In the genomic region with DNA sequence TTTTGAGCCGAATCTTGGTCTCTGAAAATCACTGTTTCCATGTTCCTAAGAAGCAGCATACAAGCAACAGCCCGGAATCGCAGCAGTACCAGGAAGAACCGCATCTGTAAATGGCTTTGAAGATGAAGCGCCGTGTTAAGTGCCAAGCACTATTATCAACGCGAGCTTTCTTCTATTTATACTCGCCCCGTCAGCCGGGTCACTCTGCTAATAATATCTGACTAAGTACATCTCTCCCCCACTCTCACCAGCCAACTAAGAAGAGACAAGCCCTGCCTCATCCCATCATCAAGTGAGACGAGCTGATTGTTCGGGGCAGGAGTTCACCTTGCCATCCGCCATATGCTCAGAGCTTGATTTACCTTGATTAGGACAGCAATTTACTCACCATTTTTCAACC, we compare ENCODE assay signal across 15 cellular contexts.
"Had no signal": no experiment of that assay in that cellular context is flagged by ENCODE, and none has a peak within 500 bp of the region (broad histone marks: within the 10 kb centered on the region; RNA-seq: fewer than 3 reads in every experiment).

No MANE protein-coding gene starts in this region.

- H3K27ac Mint-ChIP-seq: WTC11 had no signal

- DNase-seq: activated CD8-positive, alpha-beta memory T cell treated with anti-CD3 and anti-CD28 coated beads for 24 hours; activated naive CD4-positive, alpha-beta T cell treated with anti-CD3 and anti-CD28 coated beads, Interleukin-2, amount 50 U/mL, for 16 hours; amygdala; body of pancreas; cerebellar nuclear complex; effector CD8-positive, alpha-beta T cell; foreskin keratinocyte; left colon; pancreas; SJCRH30; small intestine; stomach; T-helper 2 cell; upper lobe of right lung had no signal

- H3K4me3 Mint-ChIP-seq: WTC11 had no signal

- ATAC-seq: body of pancreas, foreskin keratinocyte, left colon, pancreas, upper lobe of right lung, WTC11 had no signal
